Comparison of ENCODE assay signal across 15 cellular contexts in the genomic region with DNA sequence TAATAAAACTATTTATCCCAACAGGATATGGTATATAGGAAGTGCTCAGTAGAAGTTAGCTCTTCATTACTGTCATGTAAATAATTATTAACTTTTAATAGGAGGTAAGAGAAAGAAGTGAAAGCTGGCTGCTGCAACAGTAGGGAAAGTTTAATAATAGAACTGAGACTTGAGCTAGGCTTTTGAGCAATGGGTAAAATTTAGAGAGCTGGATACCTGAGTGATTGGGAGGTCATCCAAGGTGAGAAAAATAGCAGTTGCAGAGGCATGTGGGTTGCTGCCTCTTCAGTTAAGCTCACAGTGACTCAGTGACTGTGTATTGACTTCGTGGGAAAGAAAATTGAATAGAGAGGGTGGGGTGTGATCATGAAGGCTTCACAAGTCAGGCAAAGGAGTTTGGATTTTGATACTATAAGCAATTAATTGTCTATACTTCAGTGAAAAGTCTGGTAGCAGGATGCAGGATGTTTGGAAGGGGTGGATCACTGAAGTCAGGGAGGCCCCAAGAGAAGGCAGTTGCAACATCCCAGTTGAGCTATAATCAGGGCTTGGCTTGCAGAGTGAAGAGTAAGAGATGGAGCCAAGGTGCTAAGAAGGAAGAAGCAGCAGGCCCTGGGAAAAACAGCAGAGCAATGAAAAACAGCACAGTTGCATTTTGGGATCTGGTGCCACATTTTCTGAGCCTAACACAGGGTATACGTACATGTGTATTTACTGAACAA.
DNase-seq lines count a peak whose midpoint lies in the region; ATAC-seq and TF ChIP-seq lines count a peak whose summit lies in the region.
"Had no signal": no experiment of that assay in that cellular context is flagged by ENCODE, and none has a peak within 500 bp of the region (broad histone marks: within the 10 kb centered on the region; RNA-seq: fewer than 3 reads in every experiment).

No MANE protein-coding gene starts in this region.

- H3K27me3 ChIP-seq in fibroblast of lung (ENCODE audit: control insufficient read depth, insufficient read depth, low read length): no peaks in the 10 kb centered on the region
- H3K27me3 ChIP-seq in sigmoid colon: no peaks in the 10 kb centered on the region

- no peak overlapping the region for H3K9ac ChIP-seq in fibroblast of lung (ENCODE audit: insufficient read depth, low read length)

- peaks cover 2% of the 10 kb centered on the region for H3K4me1 ChIP-seq in fibroblast of lung (ENCODE audit: control insufficient read depth, extremely low read depth, insufficient read depth, low read length)
- peaks cover 0 to 14% (median 0%) of the 10 kb centered on the region in 4 donors for H3K4me1 ChIP-seq in sigmoid colon

- H3K9me3 ChIP-seq in fibroblast of lung (ENCODE audit: control insufficient read depth, insufficient read depth, low read depth, low read length): no peaks in the 10 kb centered on the region
- no peaks in the 10 kb centered on the region for H3K9me3 ChIP-seq in sigmoid colon

- H4K20me1 ChIP-seq in fibroblast of lung (ENCODE audit: control insufficient read depth, extremely low read depth, insufficient read depth, low read length): no peaks in the 10 kb centered on the region

- ATAC-seq in GM19372 (IDR thresholded peaks at IDR 0.05; ENCODE audit: low read depth, unreplicated experiment): peak; percentile 68
- ATAC-seq in HG03354 (IDR thresholded peaks at IDR 0.05; ENCODE audit: poor library complexity, severe bottlenecking, unreplicated experiment): peak; percentile 76

- TF ChIP-seq EP300 in sigmoid colon (IDR thresholded peaks at IDR 0.05): no peak

- no peaks in the 10 kb centered on the region for H3K36me3 ChIP-seq in fibroblast of lung (ENCODE audit: control insufficient read depth, insufficient read depth, low read length)
- H3K36me3 ChIP-seq in sigmoid colon: no peaks in the 10 kb centered on the region

- H3K27ac ChIP-seq in fibroblast of lung (ENCODE audit: insufficient read depth, low read length): no peak overlapping the region
- H3K27ac ChIP-seq in sigmoid colon: no peak overlapping the region

- H3K4me2 ChIP-seq in fibroblast of lung (ENCODE audit: extremely low read depth, insufficient read depth, low read length): no peak overlapping the region

- WGBS in sigmoid colon, 2 donors: 58 to 69% methylated on average over 2 of the region's 2 CpGs

- no peak for TF ChIP-seq POLR2A in sigmoid colon (IDR thresholded peaks at IDR 0.05)

- H3K4me3 ChIP-seq in fibroblast of lung (replicated peaks in 1 of 4; ENCODE audit: control extremely low read depth in 1 of 4, insufficient read depth in 1 of 4, low read depth in 3 of 4, low read length in 4 of 4): no peak overlapping the region
- no peak overlapping the region for H3K4me3 ChIP-seq in sigmoid colon
- H3K4me3 ChIP-seq: skin epidermis had no signal

- intact Hi-C loops in sigmoid colon (cut with DNase I): loop anchor here (10.0 kb wide), 1 partner anchor 145 kb away; no protein-coding TSS in a partner anchor

- DNase-seq in fibroblast of lung (ENCODE audit: low read depth in 2 of 2): peak; percentile 53 to 54
- peak; percentile 73 for DNase-seq in sigmoid colon
- DNase-seq in stimulated activated CD4-positive, alpha-beta T cell treated with anti-CD3 and anti-CD28 coated beads, Interleukin-1b, Interleukin-23, amount 100 ng/mL, for 48 hours: no peak
- DNase-seq in SHP77 treated with DMSO at 0.1 percent for 48 hours (lab: John Stamatoyannopoulos, UW): no peak
- DNase-seq in activated T-cell treated with anti-CD3 and anti-CD28 coated beads, Interleukin-2, amount 50 U/mL, for 1 hour: no peak
- DNase-seq in pons (ENCODE audit: low spot score): no peak
- DNase-seq: central memory CD4-positive, alpha-beta T cell; GOT3; mesendoderm; NCI-H345; RPMI8226; stimulated activated CD8-positive, alpha-beta memory T cell treated with anti-CD3 and anti-CD28 coated beads, Interleukin-4, amount 100 ng/mL, for 48 hours had no signal

- TF ChIP-seq CTCF in fibroblast of lung (conservative IDR thresholded peaks at IDR 0.05 in 1 of 2, IDR thresholded peaks at IDR 0.05 in 1 of 2; ENCODE audit: low read depth in 1 of 2, low read length in 2 of 2) (no peak), sigmoid colon (IDR thresholded peaks at IDR 0.05) (no peak)

- H2AFZ ChIP-seq in fibroblast of lung (ENCODE audit: low read length): no peak overlapping the region

- H3K79me2 ChIP-seq in fibroblast of lung (ENCODE audit: control insufficient read depth, insufficient read depth, low read length): no peaks in the 10 kb centered on the region

Comparison
In these comparisons a context has a peak if more than half of its experiments do, and no peak if none do; other contexts are left out.
1. DNase-seq: peak in fibroblast of lung (2 of 2) and sigmoid colon (single experiment); none in stimulated activated CD4-positive, alpha-beta T cell treated with anti-CD3 and anti-CD28 coated beads, Interleukin-1b, Interleukin-23, amount 100 ng/mL, for 48 hours (single experiment), SHP77 treated with DMSO at 0.1 percent for 48 hours (single experiment), activated T-cell treated with anti-CD3 and anti-CD28 coated beads, Interleukin-2, amount 50 U/mL, for 1 hour (single experiment) and pons (single experiment).